8 cellular contexts compared by ENCODE assay signal in the genomic region with DNA sequence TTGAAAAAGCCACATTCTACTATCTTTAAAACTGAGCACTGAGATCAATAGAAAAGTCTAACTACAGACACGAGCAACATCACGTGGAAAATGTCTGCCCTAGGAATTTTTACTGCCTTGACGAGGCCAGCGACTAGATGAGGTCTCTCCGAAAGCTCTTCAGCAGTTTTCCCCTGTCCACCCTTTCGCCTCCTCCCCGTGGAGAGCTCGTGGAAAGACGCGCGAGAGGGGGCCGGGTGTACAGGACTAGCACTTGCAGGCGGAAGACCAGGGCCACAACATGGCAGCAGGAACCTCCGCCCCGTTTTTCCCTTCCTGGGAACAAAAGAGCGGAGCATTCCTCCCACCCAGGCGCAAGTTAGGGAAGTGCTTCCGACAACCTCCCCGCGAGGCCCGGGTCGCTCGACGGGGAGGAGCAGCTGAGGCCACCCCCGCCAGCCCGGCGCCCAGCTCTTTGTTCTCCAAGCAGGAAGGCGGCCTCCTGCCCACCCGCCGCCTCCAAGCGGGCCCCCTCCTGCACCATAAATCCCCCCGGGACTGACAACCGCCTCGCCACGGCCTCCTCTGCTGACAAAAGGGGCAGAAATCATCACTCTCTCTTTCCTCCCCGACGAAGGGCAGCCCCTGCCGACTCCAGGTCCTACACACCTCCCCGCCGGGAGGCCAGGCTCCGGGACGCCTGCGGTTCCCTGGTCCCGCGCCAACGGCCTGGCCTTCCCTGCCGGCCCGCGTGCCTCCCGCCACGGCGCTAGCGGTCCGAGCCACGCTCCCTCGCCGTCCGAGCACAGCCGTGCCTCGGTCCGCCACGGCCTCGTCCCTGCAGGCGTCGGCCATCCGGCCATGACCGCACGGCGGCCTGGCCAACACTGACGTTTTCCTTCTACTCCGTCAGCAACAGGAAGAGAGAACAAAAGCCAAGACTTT. TPM values are rescaled to one million over a fixed set of nuclear protein-coding genes. Genes with fewer than 3 reads are reported as not detected.
DNase-seq lines count a peak whose midpoint lies in the region; ATAC-seq, FAIRE-seq and TF ChIP-seq lines count a peak whose summit lies in the region.

No MANE protein-coding gene starts in this region.

- H3K4me3 ChIP-seq in adipocyte (ENCODE audit: low read length) (peak overlapping the region; percentile 97), left ventricle myocardium inferior (peak overlapping the region; percentile 98)

- H3K9ac ChIP-seq in adipocyte (ENCODE audit: low read length), result peak overlapping the region; percentile 100

- intact Hi-C loops in left ventricle myocardium inferior (cut with micrococcal nuclease), result no loop called here
- intact Hi-C loops in posterior vena cava (cut with DNase I), result loop anchor here in 1 of 2 donors (5.0 kb wide), 2 partner anchors 49 to 124 kb away; partner anchors contain the start of gene ZBED5

- FAIRE-seq in urothelium cell line (lab: Jason Lieb, UNC), result no peak

- H3K27me3 ChIP-seq in adipocyte (replicated peaks; ENCODE audit: control insufficient read depth, insufficient read depth, low read length) (no peaks in the 10 kb centered on the region), left ventricle myocardium inferior (ENCODE audit: low read depth) (no peaks in the 10 kb centered on the region)

- DNase-seq in NCI-H2029 (lab: John Stamatoyannopoulos, UW) (peak; percentile 69), NCI-H2029 treated with DMSO at 0.1 percent for 48 hours (lab: John Stamatoyannopoulos, UW) (no peak), SK-MEL-5 (ENCODE audit: low read depth, low spot score) (peak; percentile 47), adipocyte (ENCODE audit: low read depth) (peak; percentile 74), left ventricle myocardium inferior (peak; percentile 71), posterior vena cava (ENCODE audit: low spot score) (peak; percentile 92), urothelium cell line (ENCODE audit: low spot score) (peak; percentile 40)

- H3K9me3 ChIP-seq in adipocyte (ENCODE audit: control insufficient read depth, low read length) (no peaks in the 10 kb centered on the region), left ventricle myocardium inferior (replicated peaks) (no peaks in the 10 kb centered on the region)

- H3K36me3 ChIP-seq in adipocyte (ENCODE audit: control insufficient read depth, insufficient read depth, low read length, severe bottlenecking) (peaks cover 43% of the 10 kb centered on the region), left ventricle myocardium inferior (peaks cover 48% of the 10 kb centered on the region)

- peak; percentile 0 for ATAC-seq in HG03135 (IDR thresholded peaks at IDR 0.05; ENCODE audit: unreplicated experiment)

- H3K27ac ChIP-seq in left ventricle myocardium inferior (replicated peaks), result peak overlapping the region; percentile 100

- TF ChIP-seq CTCF in left ventricle myocardium inferior (IDR thresholded peaks at IDR 0.05; ENCODE audit: borderline replicate concordance), result no peak

- in situ Hi-C loops in SK-MEL-5 (cut with HindIII; ENCODE audit: low pct_unique_long_range_greater_than_20kb, low sequenced_read_pairs), result loop anchor here (10.0 kb wide), 1 partner anchor 217 kb away; no protein-coding TSS in a partner anchor

- H3K4me1 ChIP-seq in adipocyte (ENCODE audit: control insufficient read depth, insufficient read depth, low read length) (peaks cover 42% of the 10 kb centered on the region), left ventricle myocardium inferior (peaks cover 71% of the 10 kb centered on the region)

RNA-seq across cellular contexts. Expression of gene EIF4G2, which starts 0.8 kb away (rescaled TPM):
- total RNA-seq in SK-MEL-5 (2014; rRNA removed; shearing (Covaris generic)), result 934 and 959 TPM in 2 replicates
- polyA plus RNA-seq in SK-MEL-5 (2015; cell fraction: cytosol; rRNA removed), result 511 and 639 TPM in 2 replicates
- polyA plus RNA-seq in SK-MEL-5 (2015; cell fraction: nucleus; rRNA removed), result 710 and 851 TPM in 2 replicates
- 760 TPM for total RNA-seq in left ventricle myocardium inferior
- total RNA-seq in posterior vena cava, result 1,000 to 10,000 TPM in 1 of 2 donors, 100 to 1,000 TPM in 1; 885 to 1,062 TPM

RNA-seq across cellular contexts. Expression of gene ZBED5, which starts 50.0 kb away (rescaled TPM):
- 27.5 and 32.3 TPM in 2 replicates for total RNA-seq in SK-MEL-5 (2014; rRNA removed; shearing (Covaris generic))
- polyA plus RNA-seq in SK-MEL-5 (2015; cell fraction: cytosol; rRNA removed), result 19.2 and 33.5 TPM in 2 replicates
- polyA plus RNA-seq in SK-MEL-5 (2015; cell fraction: nucleus; rRNA removed), result 250 and 253 TPM in 2 replicates
- total RNA-seq in left ventricle myocardium inferior, result 41.6 TPM
- total RNA-seq in posterior vena cava, result 10 to 100 TPM; 39.2 to 40.5 TPM

RNA-seq across cellular contexts. Expression of gene CTR9, which starts 56.8 kb away (rescaled TPM):
- 19.3 and 21.4 TPM in 2 replicates for total RNA-seq in SK-MEL-5 (2014; rRNA removed; shearing (Covaris generic))
- 30.1 and 39.3 TPM in 2 replicates for polyA plus RNA-seq in SK-MEL-5 (2015; cell fraction: cytosol; rRNA removed)
- 16.3 and 18.6 TPM in 2 replicates for polyA plus RNA-seq in SK-MEL-5 (2015; cell fraction: nucleus; rRNA removed)
- total RNA-seq in left ventricle myocardium inferior (22.9 TPM), posterior vena cava (10 to 100 TPM; 25.1 to 25.4 TPM)
